In genomic region chr15:99250494-99251435, GRCh38 we compare ENCODE assay signal across 8 cellular contexts. TPM values are rescaled to one million over a fixed set of nuclear protein-coding genes. Genes with fewer than 3 reads are reported as not detected.
A peak's percentile ranks its signal among the peaks of the same experiment; 100 is the strongest.
DNase-seq lines count a peak whose midpoint lies in the region; ATAC-seq and TF ChIP-seq lines count a peak whose summit lies in the region.

No MANE protein-coding gene starts in this region.

- H3K4me1 ChIP-seq in esophagus squamous epithelium: peaks cover 13 to 68% (median 22%) of the 10 kb centered on the region in 3 donors
- peaks cover 0 to 29% of the 10 kb centered on the region in 2 donors for H3K4me1 ChIP-seq in muscle layer of duodenum (ENCODE audit: control insufficient read depth in 1 of 2, insufficient read depth in 2 of 2, low read length in 2 of 2)

- 3 to 4% methylated on average over 31 to 34 of the region's 51 CpGs for WGBS in esophagus squamous epithelium, 2 donors

- TF ChIP-seq POLR2A in esophagus squamous epithelium (IDR thresholded peaks at IDR 0.05): peak in 3 of 4 donors; percentile 75 to 89 (median 81)

- H3K4me3 ChIP-seq in esophagus squamous epithelium (peak overlapping the region; percentile 72 to 92 (median 89)), muscle layer of duodenum (ENCODE audit: low read depth in 1 of 2, low read length in 2 of 2) (peak overlapping the region; percentile 86 to 97)

- no peak for TF ChIP-seq EP300 in Ishikawa (IDR thresholded peaks at IDR 0.05; ENCODE audit: borderline replicate concordance)

- peak; percentile 94 for ATAC-seq in GM21619 (IDR thresholded peaks at IDR 0.05; ENCODE audit: unreplicated experiment)

- TF ChIP-seq RAD21 in Ishikawa (IDR thresholded peaks at IDR 0.05; ENCODE audit: low read depth): no peak

- no peaks in the 10 kb centered on the region for H3K9me3 ChIP-seq in esophagus squamous epithelium
- H3K9me3 ChIP-seq in muscle layer of duodenum (ENCODE audit: control insufficient read depth in 1 of 2, low read length in 2 of 2): no peaks in the 10 kb centered on the region

- DNase-seq in DMS53 (lab: John Stamatoyannopoulos, UW) (peak; percentile 98), OCI-M2 (lab: John Stamatoyannopoulos, UW; ENCODE audit: unreplicated experiment) (peak; percentile 93), esophagus squamous epithelium (lab: John Stamatoyannopoulos, UW) (peak; percentile 82)
- peak; percentile 92 for DNase-seq in activated T-cell treated with anti-CD3 and anti-CD28 coated beads, Interleukin-2, amount 50 U/mL, for 1 hour
- DNase-seq in stimulated activated CD8-positive, alpha-beta memory T cell treated with anti-CD3 and anti-CD28 coated beads, Interleukin-7, amount 100 ng/mL, for 4 hours (ENCODE audit: low read depth in 2 of 2): peak; percentile 91

- H3K27me3 ChIP-seq in esophagus squamous epithelium (no peaks in the 10 kb centered on the region), muscle layer of duodenum (ENCODE audit: low read depth, low read length) (no peaks in the 10 kb centered on the region)

- H3K27ac ChIP-seq in esophagus squamous epithelium: peak overlapping the region; percentile 90 to 97 (median 96)
- H3K27ac ChIP-seq in muscle layer of duodenum (ENCODE audit: low read length): peak overlapping the region; percentile 99

- TF ChIP-seq CTCF in esophagus squamous epithelium (IDR thresholded peaks at IDR 0.05): no peak

- H3K36me3 ChIP-seq in esophagus squamous epithelium (peaks cover 0 to 1% (median 0%) of the 10 kb centered on the region in 3 donors), muscle layer of duodenum (ENCODE audit: control insufficient read depth in 1 of 2, insufficient read depth in 2 of 2, low read length in 2 of 2) (no peaks in the 10 kb centered on the region)

- intact Hi-C loops in esophagus squamous epithelium (cut with DNase I): no loop called here

TF ChIP-seq in Ishikawa, 13 proteins besides CTCF, POLR2A, EP300 and RAD21:
- TF ChIP-seq NFIC (IDR thresholded peaks at IDR 0.05): no peak
- TF ChIP-seq FOXM1 (IDR thresholded peaks at IDR 0.05; ENCODE audit: borderline replicate concordance, low read depth): peak; percentile 52; the same call in 1 of the 2 replicates
- no peak for TF ChIP-seq CREB1 (IDR thresholded peaks at IDR 0.05; ENCODE audit: low read depth)
- TF ChIP-seq CEBPB (IDR thresholded peaks at IDR 0.05): no peak
- TF ChIP-seq YY1 (IDR thresholded peaks at IDR 0.05; ENCODE audit: low read depth): no peak
- TF ChIP-seq MAX (IDR thresholded peaks at IDR 0.05): peak; percentile 87
- no peak for TF ChIP-seq EGR1 (IDR thresholded peaks at IDR 0.05)
- no peak for TF ChIP-seq REST (IDR thresholded peaks at IDR 0.05; ENCODE audit: low read depth)
- TF ChIP-seq TAF1 (IDR thresholded peaks at IDR 0.05; ENCODE audit: low read depth): peak; percentile 96
- 0 out of 2 replicates have a peak, but pooled peaks have one; percentile 6 for TF ChIP-seq TEAD4 (IDR thresholded peaks at IDR 0.05)

RNA-seq across cellular contexts. Expression of gene LRRC28, which starts 0.5 kb away (rescaled TPM):
- 10 to 100 TPM; 31.7 to 41.7 (median 34.6) TPM for total RNA-seq in esophagus squamous epithelium

RNA-seq across cellular contexts. Expression of gene TTC23, which starts 1.4 kb away (rescaled TPM):
- total RNA-seq in esophagus squamous epithelium: 10 to 100 TPM; 12.1 to 27.7 (median 21.5) TPM

Comparison
In these comparisons a context has a peak if more than half of its experiments do, and no peak if none do; other contexts are left out.
1. Peak in every context shown above with its lines: DNase-seq, ATAC-seq, H3K4me3 ChIP-seq and H3K27ac ChIP-seq.